25 cellular contexts compared by ENCODE assay signal in genomic region chr22:33409134-33409533, GRCh38.
"Had no signal": no experiment of that assay in that cellular context is flagged by ENCODE, and none has a peak within 500 bp of the region (broad histone marks: within the 10 kb centered on the region; RNA-seq: fewer than 3 reads in every experiment).

No MANE protein-coding gene starts in this region.

- H3K36me3 ChIP-seq: ascending aorta, gastroesophageal sphincter, heart right ventricle, right atrium auricular region, spleen, suprapubic skin, tibial artery, upper lobe of right lung had no signal

- H3K9ac ChIP-seq: parathyroid adenoma had no signal

- H3K27me3 ChIP-seq: ascending aorta, dorsolateral prefrontal cortex, gastroesophageal sphincter, heart right ventricle, right atrium auricular region, spleen, suprapubic skin, tibial artery, upper lobe of right lung had no signal

- H3K9me3 ChIP-seq: ascending aorta, gastroesophageal sphincter, heart right ventricle, right atrium auricular region, suprapubic skin, tibial artery, upper lobe of right lung had no signal

- H3K27me3 Mint-ChIP-seq: activated naive CD4-positive, alpha-beta T cell treated with anti-CD3 and anti-CD28 coated beads, Interleukin-2, amount 10 ng/mL, durations not matched to agents 7 days and 5 days; activated naive CD8-positive, alpha-beta T cell treated with anti-CD3 and anti-CD28 coated beads, Interleukin-2, amount 10 ng/mL, durations not matched to agents 7 days and 5 days; brain; effector memory CD8-positive, alpha-beta T cell; T-cell had no signal

- H3K4me1 Mint-ChIP-seq: activated naive CD4-positive, alpha-beta T cell treated with anti-CD3 and anti-CD28 coated beads, Interleukin-2, amount 10 ng/mL, durations not matched to agents 7 days and 5 days; activated naive CD8-positive, alpha-beta T cell treated with anti-CD3 and anti-CD28 coated beads, Interleukin-2, amount 10 ng/mL, durations not matched to agents 7 days and 5 days; T-cell had no signal

- H2AFZ ChIP-seq: parathyroid adenoma had no signal

- H3K4me3 ChIP-seq: ascending aorta, coronary artery, dorsolateral prefrontal cortex, gastroesophageal sphincter, heart right ventricle, right atrium auricular region, spleen, suprapubic skin, tibial artery, upper lobe of right lung had no signal

- H3K27ac Mint-ChIP-seq: activated naive CD4-positive, alpha-beta T cell treated with anti-CD3 and anti-CD28 coated beads, Interleukin-2, amount 10 ng/mL, durations not matched to agents 7 days and 5 days; activated naive CD8-positive, alpha-beta T cell treated with anti-CD3 and anti-CD28 coated beads, Interleukin-2, amount 10 ng/mL, durations not matched to agents 7 days and 5 days; activated T-helper 1 cell treated with anti-CD3 and anti-CD28 coated beads, Interleukin-12 subunit alpha, Interleukin-12 subunit beta, Interleukin-2, Interleukin-4 antibody, amounts not matched to agents 30 ng/mL and 10 ng/mL and 1 ng/mL, durations not matched to agents 14 hours and 24 hours and 36 hours; effector memory CD8-positive, alpha-beta T cell; T-cell had no signal

- H3K4me1 ChIP-seq: ascending aorta, gastroesophageal sphincter, parathyroid adenoma, spleen, suprapubic skin, tibial artery, upper lobe of right lung had no signal

- DNase-seq: activated CD4-positive, alpha-beta T cell treated with anti-CD3 and anti-CD28 coated beads for 4 hours; activated CD4-positive, alpha-beta T cell treated with anti-CD3 and anti-CD28 coated beads, Interleukin-2, amount 50 U/mL, for 4 hours; activated effector memory CD4-positive, alpha-beta T cell treated with anti-CD3 and anti-CD28 coated beads, Interleukin-2, amount 50 U/mL, for 16 hours; activated naive CD4-positive, alpha-beta T cell treated with anti-CD3 and anti-CD28 coated beads, Interleukin-2, amount 10 ng/mL, durations not matched to agents 7 days and 5 days; activated naive CD8-positive, alpha-beta T cell treated with anti-CD3 and anti-CD28 coated beads, Interleukin-2, amount 10 ng/mL, durations not matched to agents 7 days and 5 days; dorsolateral prefrontal cortex; effector memory CD8-positive, alpha-beta T cell; heart right ventricle; left cardiac atrium; left ventricle myocardium superior; occipital lobe; spleen; stimulated activated naive CD4-positive, alpha-beta T cell; T-cell; tibial artery; upper lobe of right lung had no signal

- H3K79me2 ChIP-seq: parathyroid adenoma had no signal

- H3K36me3 Mint-ChIP-seq: activated naive CD4-positive, alpha-beta T cell treated with anti-CD3 and anti-CD28 coated beads, Interleukin-2, amount 10 ng/mL, durations not matched to agents 7 days and 5 days; activated naive CD8-positive, alpha-beta T cell treated with anti-CD3 and anti-CD28 coated beads, Interleukin-2, amount 10 ng/mL, durations not matched to agents 7 days and 5 days; brain; T-cell had no signal

- H3K9me3 Mint-ChIP-seq: nephron had no signal

- H3K4me3 Mint-ChIP-seq: activated naive CD4-positive, alpha-beta T cell treated with anti-CD3 and anti-CD28 coated beads, Interleukin-2, amount 10 ng/mL, durations not matched to agents 7 days and 5 days; activated naive CD8-positive, alpha-beta T cell treated with anti-CD3 and anti-CD28 coated beads, Interleukin-2, amount 10 ng/mL, durations not matched to agents 7 days and 5 days; activated T-helper 1 cell treated with anti-CD3 and anti-CD28 coated beads, Interleukin-12 subunit alpha, Interleukin-12 subunit beta, Interleukin-2, Interleukin-4 antibody, amounts not matched to agents 30 ng/mL and 10 ng/mL and 1 ng/mL, durations not matched to agents 14 hours and 24 hours and 36 hours; effector memory CD8-positive, alpha-beta T cell; nephron; T-cell had no signal

- H3K27ac ChIP-seq: ascending aorta, coronary artery, dorsolateral prefrontal cortex, gastroesophageal sphincter, heart right ventricle, parathyroid adenoma, right atrium auricular region, spleen, suprapubic skin, tibial artery, upper lobe of right lung had no signal
